In genomic region chr1:103650889-103651288, GRCh38 we compare ENCODE assay signal across 6 cellular contexts. TPM values are rescaled to one million over a fixed set of nuclear protein-coding genes. Genes with fewer than 3 reads are reported as not detected.
"Had no signal": no experiment of that assay in that cellular context is flagged by ENCODE, and none has a peak within 500 bp of the region (broad histone marks: within the 10 kb centered on the region; RNA-seq: fewer than 3 reads in every experiment).

No MANE protein-coding gene starts in this region.

RNA-seq across cellular contexts. Expression of gene AMY1A, which starts 4.7 kb away (rescaled TPM):
- total RNA-seq: HepG2, HT-29, HT1080, IMR-90 had no signal
- polyA plus RNA-seq: HepG2, IgD-negative memory B cell, IMR-90, K562 had no signal

RNA-seq across cellular contexts. Expression of gene AMY2A, which starts 33.7 kb away (rescaled TPM):
- total RNA-seq: HepG2, HT-29, HT1080, IMR-90 had no signal
- polyA plus RNA-seq: HepG2, IgD-negative memory B cell, IMR-90, K562 had no signal

RNA-seq across cellular contexts. Expression of gene AMY1B, which starts 45.1 kb away (rescaled TPM):
- total RNA-seq: HepG2, HT-29, HT1080, IMR-90, K562 had no signal
- polyA plus RNA-seq: HepG2, IgD-negative memory B cell, IMR-90, K562 had no signal
